34 cellular contexts compared by ENCODE assay signal in the genomic region with DNA sequence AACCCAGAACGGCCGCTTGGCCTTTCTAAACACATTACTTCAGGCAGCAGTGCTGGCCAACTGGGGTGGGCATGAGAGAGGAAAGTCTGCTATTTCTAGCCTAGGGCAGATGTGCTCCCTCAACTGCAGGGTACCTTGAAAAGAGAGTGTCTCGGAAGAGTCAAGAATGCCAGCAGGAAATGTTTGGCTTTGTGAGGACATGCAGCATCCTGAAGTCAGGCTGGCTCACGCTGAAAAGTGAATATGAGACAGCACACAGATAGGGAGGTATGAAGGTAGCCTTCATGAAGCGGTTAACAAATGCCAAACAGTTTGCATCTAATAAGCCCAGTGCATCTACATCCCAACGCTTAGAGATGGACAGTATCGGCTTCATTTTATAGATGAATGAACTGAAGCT.
"Had no signal": no experiment of that assay in that cellular context is flagged by ENCODE, and none has a peak within 500 bp of the region (broad histone marks: within the 10 kb centered on the region; RNA-seq: fewer than 3 reads in every experiment).

No MANE protein-coding gene starts in this region.

- H3K36me3 ChIP-seq: adrenal gland, breast epithelium, cardiac muscle cell, colonic mucosa, esophagus squamous epithelium had no signal

- H3K4me3 ChIP-seq: cardiac muscle cell, colonic mucosa had no signal

- H3K27ac ChIP-seq: adrenal gland, breast epithelium, cardiac muscle cell, colonic mucosa, esophagus squamous epithelium had no signal

- H3K36me3 Mint-ChIP-seq: activated naive CD8-positive, alpha-beta T cell had no signal

- FAIRE-seq: endometrium, endothelial cell of umbilical vein, frontal cortex had no signal

- H3K4me1 ChIP-seq: adrenal gland, breast epithelium, colonic mucosa had no signal

- H3K27me3 Mint-ChIP-seq: activated CD4-positive, alpha-beta memory T cell treated with anti-CD3 and anti-CD28 coated beads, Interleukin-2, amount 10 ng/mL, durations not matched to agents 7 days and 5 days; activated CD4-positive, alpha-beta T cell treated with anti-CD3 and anti-CD28 coated beads, Interleukin-2, amount 10 ng/mL, durations not matched to agents 7 days and 5 days; activated naive CD8-positive, alpha-beta T cell; activated T-cell treated with anti-CD3 and anti-CD28 coated beads, Interleukin-2, amount 50 U/mL, for 24 hours; brain; T-helper 17 cell had no signal

- H3K27me3 ChIP-seq: adrenal gland, breast epithelium, cardiac muscle cell, colonic mucosa, esophagus squamous epithelium had no signal

- DNase-seq: activated CD4-positive, alpha-beta memory T cell treated with anti-CD3 and anti-CD28 coated beads, Interleukin-2, amount 10 ng/mL, durations not matched to agents 7 days and 5 days; activated CD4-positive, alpha-beta T cell treated with anti-CD3 and anti-CD28 coated beads for 4 hours; activated CD4-positive, alpha-beta T cell treated with anti-CD3 and anti-CD28 coated beads, Interleukin-2, amount 10 ng/mL, durations not matched to agents 7 days and 5 days; activated CD4-positive, alpha-beta T cell treated with anti-CD3 and anti-CD28 coated beads, Interleukin-2, amount 50 U/mL, for 4 hours; activated CD4-positive, CD25-positive, alpha-beta regulatory T cell; activated CD4-positive, CD25-positive, alpha-beta regulatory T cell treated with anti-CD3 and anti-CD28 coated beads, Interleukin-2, amount 50 U/mL, for 72 hours; activated CD8-positive, alpha-beta memory T cell treated with anti-CD3 and anti-CD28 coated beads, Interleukin-2, amount 50 U/mL, for 48 hours; activated effector memory CD4-positive, alpha-beta T cell treated with Interleukin-2 at 50 U/mL for 16 hours; activated gamma-delta T cell treated with Interleukin-2 at 50 U/mL for 16 hours; activated naive CD4-positive, alpha-beta T cell treated with anti-CD3 and anti-CD28 coated beads, Interleukin-2, amount 50 U/mL, for 16 hours; activated naive CD4-positive, alpha-beta T cell treated with Interleukin-2 at 50 U/mL for 16 hours; activated T-cell treated with anti-CD3 and anti-CD28 coated beads for 4 hours; activated T-cell treated with anti-CD3 and anti-CD28 coated beads, Interleukin-2, amount 50 U/mL, for 24 hours; activated T-cell treated with anti-CD3 and anti-CD28 coated beads, Interleukin-2, amount 50 U/mL, for 72 hours; adrenal gland; amygdala; aorta; central memory CD4-positive, alpha-beta T cell; cerebellar nuclear complex; colonic mucosa; effector CD8-positive, alpha-beta T cell; esophagus squamous epithelium; head of caudate nucleus; T-helper 1 cell; T-helper 17 cell; T1000 had no signal

- H3K27ac Mint-ChIP-seq: activated CD4-positive, alpha-beta memory T cell treated with anti-CD3 and anti-CD28 coated beads, Interleukin-2, amount 10 ng/mL, durations not matched to agents 7 days and 5 days; activated CD4-positive, alpha-beta T cell treated with anti-CD3 and anti-CD28 coated beads, Interleukin-2, amount 10 ng/mL, durations not matched to agents 7 days and 5 days; activated naive CD8-positive, alpha-beta T cell; activated T-cell treated with anti-CD3 and anti-CD28 coated beads, Interleukin-2, amount 50 U/mL, for 24 hours; activated T-cell treated with anti-CD3 and anti-CD28 coated beads, Interleukin-2, amount 50 U/mL, for 72 hours; brain; T-helper 17 cell; T-helper 2 cell treated with Interferon-gamma antibody and Interleukin-4, amounts not matched to agents 5 μg/mL and 100 μg/mL, for 36 hours had no signal

- H3K4me1 Mint-ChIP-seq: activated CD4-positive, alpha-beta memory T cell treated with anti-CD3 and anti-CD28 coated beads, Interleukin-2, amount 10 ng/mL, durations not matched to agents 7 days and 5 days; activated CD4-positive, alpha-beta T cell treated with anti-CD3 and anti-CD28 coated beads, Interleukin-2, amount 10 ng/mL, durations not matched to agents 7 days and 5 days; T-helper 17 cell had no signal

- H3K4me3 Mint-ChIP-seq: activated CD4-positive, alpha-beta memory T cell treated with anti-CD3 and anti-CD28 coated beads, Interleukin-2, amount 10 ng/mL, durations not matched to agents 7 days and 5 days; activated CD4-positive, alpha-beta T cell treated with anti-CD3 and anti-CD28 coated beads, Interleukin-2, amount 10 ng/mL, durations not matched to agents 7 days and 5 days; activated naive CD8-positive, alpha-beta T cell; activated T-cell treated with anti-CD3 and anti-CD28 coated beads, Interleukin-2, amount 50 U/mL, for 24 hours; activated T-cell treated with anti-CD3 and anti-CD28 coated beads, Interleukin-2, amount 50 U/mL, for 72 hours; brain; T-helper 17 cell; T-helper 2 cell treated with Interferon-gamma antibody and Interleukin-4, amounts not matched to agents 5 μg/mL and 100 μg/mL, for 36 hours had no signal

- H3K9me3 Mint-ChIP-seq: activated CD4-positive, alpha-beta T cell treated with anti-CD3 and anti-CD28 coated beads, Interleukin-2, amount 10 ng/mL, durations not matched to agents 7 days and 5 days; activated T-cell treated with anti-CD3 and anti-CD28 coated beads, Interleukin-2, amount 50 U/mL, for 24 hours; T-helper 2 cell treated with Interferon-gamma antibody and Interleukin-4, amounts not matched to agents 5 μg/mL and 100 μg/mL, for 36 hours had no signal

- H3K9me3 ChIP-seq: adrenal gland, breast epithelium, colonic mucosa, esophagus squamous epithelium had no signal
